20 cellular contexts compared by ENCODE assay signal in genomic region chr5:111469905-111470304, GRCh38. TPM values are rescaled to one million over a fixed set of nuclear protein-coding genes. Genes with fewer than 3 reads are reported as not detected.
DNase-seq lines count a peak whose midpoint lies in the region; ATAC-seq and TF ChIP-seq lines count a peak whose summit lies in the region.
"Had no signal": no experiment of that assay in that cellular context is flagged by ENCODE, and none has a peak within 500 bp of the region (broad histone marks: within the 10 kb centered on the region; RNA-seq: fewer than 3 reads in every experiment).

No MANE protein-coding gene starts in this region.

- H3K4me3 ChIP-seq in mammary epithelial cell (replicated peaks in 1 of 3; ENCODE audit: insufficient read depth in 1 of 3, low read depth in 2 of 3, low read length in 3 of 3) (no peak overlapping the region), breast epithelium (no peak overlapping the region), cardiac fibroblast (replicated peaks in 1 of 2; ENCODE audit: low read depth in 2 of 2, low read length in 2 of 2) (no peak overlapping the region)
- H3K4me3 ChIP-seq: GM23338, lower lobe of right lung, SJCRH30 had no signal

- H3K9ac ChIP-seq in mammary epithelial cell (ENCODE audit: insufficient read depth, low read length), result no peak overlapping the region

- H3K36me3 ChIP-seq in mammary epithelial cell (ENCODE audit: insufficient read depth, low read length), result no peaks in the 10 kb centered on the region
- no peaks in the 10 kb centered on the region for H3K36me3 ChIP-seq in breast epithelium
- H3K36me3 ChIP-seq: lower lobe of right lung, SJCRH30 had no signal

- H4K20me1 ChIP-seq in mammary epithelial cell (ENCODE audit: insufficient read depth, low read length), result no peaks in the 10 kb centered on the region

- 73% methylated on average over 2 of the region's 2 CpGs for WGBS in mammary epithelial cell (ENCODE audit: low coverage, missing lambda C conversion rate)

- no peaks in the 10 kb centered on the region for H3K79me2 ChIP-seq in mammary epithelial cell (ENCODE audit: insufficient read depth, low read length)

- TF ChIP-seq CTCF in mammary epithelial cell (conservative IDR thresholded peaks at IDR 0.05 in 1 of 2, IDR thresholded peaks at IDR 0.05 in 1 of 2; ENCODE audit: extremely low read depth in 1 of 2, insufficient read depth in 1 of 2, low read depth in 1 of 2, low read length in 2 of 2) (peak; percentile 7 to 41), breast epithelium (IDR thresholded peaks at IDR 0.05) (no peak), cardiac fibroblast (IDR thresholded peaks at IDR 0.05; ENCODE audit: low read depth, low read length) (peak; percentile 35)

- in situ Hi-C loops in mammary epithelial cell (cut with MboI; ENCODE audit: low sequenced_read_pairs in 2 of 2), result loop anchor here (10.0 to 25.0 kb wide), 2 partner anchors 305 to 308 kb away; no protein-coding TSS in a partner anchor

- no peak for ATAC-seq in Right ventricle myocardium superior (ENCODE audit: poor library complexity)
- ATAC-seq: activated T-cell treated with anti-CD3 and anti-CD28 coated beads, Interleukin-2, amount 50 U/mL, for 4 hours; GM23338; lower lobe of right lung had no signal

- intact Hi-C loops in mammary epithelial cell (cut with micrococcal nuclease) (no loop called here), breast epithelium (cut with DNase I; ENCODE audit: low total_unique reads) (no loop called here), Right ventricle myocardium superior (cut with DNase I) (no loop called here)

- H3K4me1 ChIP-seq in mammary epithelial cell (ENCODE audit: insufficient read depth, low read length) (peaks cover 4% of the 10 kb centered on the region), breast epithelium (no peaks in the 10 kb centered on the region)
- H3K4me1 ChIP-seq: lower lobe of right lung, SJCRH30 had no signal

- no peak overlapping the region for H2AFZ ChIP-seq in mammary epithelial cell (ENCODE audit: low read depth, low read length)
- H2AFZ ChIP-seq: GM23338 had no signal

- no peak overlapping the region for H3K4me2 ChIP-seq in mammary epithelial cell (ENCODE audit: insufficient read depth, low read depth, low read length)
- H3K4me2 ChIP-seq: GM23338 had no signal

- H3K27me3 ChIP-seq in mammary epithelial cell (ENCODE audit: insufficient read depth, low read length), result no peaks in the 10 kb centered on the region
- H3K27me3 ChIP-seq in breast epithelium, result no peaks in the 10 kb centered on the region
- H3K27me3 ChIP-seq: SJCRH30 had no signal

- CTCF ChIA-PET in mammary epithelial cell (lab: Charles Lee; ENCODE audit: low non-redundant PET), result interaction anchor here (0.9 kb wide), 1 partner anchor 312 kb away, joined by 3 read pairs; no protein-coding TSS in a partner anchor

- dilution Hi-C loops in mammary epithelial cell (cut with HindIII; ENCODE audit: low sequenced_read_pairs), result no loop called here

- TF ChIP-seq POLR2A in breast epithelium (IDR thresholded peaks at IDR 0.05), result no peak

- H3K27ac ChIP-seq in mammary epithelial cell (ENCODE audit: insufficient read depth, low read depth, low read length) (no peak overlapping the region), breast epithelium (no peak overlapping the region)
- H3K27ac ChIP-seq: lower lobe of right lung, SJCRH30 had no signal

- no TSS peak for BruUV-seq in mammary epithelial cell (replicated peaks; lab: Mats Ljungman, UMichigan)

- no peak for DNase-seq in mammary epithelial cell
- no peak for DNase-seq in breast epithelium (ENCODE audit: low spot score in 2 of 2)
- peak; percentile 12 for DNase-seq in RPMI8226
- DNase-seq in cardiac fibroblast (ENCODE audit: low read depth in 2 of 2), result no peak
- DNase-seq in middle frontal gyrus (ENCODE audit: extremely low spot score, low spot score), result no peak
- no peak for DNase-seq in Right ventricle myocardium superior
- DNase-seq in NCI-H524 (lab: John Stamatoyannopoulos, UW), result no peak
- no peak for DNase-seq in stimulated activated CD4-positive, alpha-beta T cell treated with anti-CD3 and anti-CD28 coated beads, Interleukin-12 subunit alpha, Interleukin-12 subunit beta, amount 100 ng/mL, for 4 hours
- DNase-seq: activated CD4-positive, alpha-beta memory T cell treated with anti-CD3 and anti-CD28 coated beads, Interleukin-2, amount 10 ng/mL, durations not matched to agents 7 days and 5 days; activated naive CD4-positive, alpha-beta T cell treated with anti-CD3 and anti-CD28 coated beads, Interleukin-2, amount 50 U/mL, for 16 hours; activated T-cell treated with anti-CD3 and anti-CD28 coated beads, Interleukin-2, amount 50 U/mL, for 4 hours; EL; erythroblast; immature natural killer cell; lower lobe of right lung; NCI-H1105; NCI-H2171 treated with DMSO at 0.1 percent for 48 hours; SJCRH30; stimulated activated CD4-positive, alpha-beta T cell treated with anti-CD3 and anti-CD28 coated beads, Interleukin-2, amount 100 ng/mL, for 48 hours had no signal

- H3K9me3 ChIP-seq in mammary epithelial cell (replicated peaks; ENCODE audit: insufficient read depth, low read length) (no peaks in the 10 kb centered on the region), breast epithelium (no peaks in the 10 kb centered on the region)
- H3K9me3 ChIP-seq: lower lobe of right lung, SJCRH30 had no signal

RNA-seq across cellular contexts. Expression of gene STARD4, which starts 42.4 kb away (rescaled TPM):
- total RNA-seq in mammary epithelial cell, result 10 to 100 TPM; 52.8 to 95.9 TPM
- polyA plus RNA-seq in mammary epithelial cell, result 32.8 TPM
- polyA minus RNA-seq in mammary epithelial cell, result 90.4 TPM
- 1 to 10 TPM; 5.3 to 6.7 (median 5.6) TPM for total RNA-seq in breast epithelium
- 2.0 TPM for total RNA-seq in Right ventricle myocardium superior

Comparison
In these comparisons a context has a peak if more than half of its experiments do, and no peak if none do; other contexts are left out.
1. CTCF ChIP-seq: peak in mammary epithelial cell (2 of 2) and cardiac fibroblast (single experiment); none in breast epithelium (0 of 3).
2. RNA of gene STARD4, which starts 42.4 kb away (total RNA-seq): 52.8 to 95.9 TPM in mammary epithelial cell; 5.3 to 6.7 TPM in breast epithelium and 2.0 TPM in Right ventricle myocardium superior (single experiment); every median in the first group is over 4 times any median in the second.